29 cellular contexts compared by ENCODE assay signal in genomic region chr6:34859951-34860350, GRCh38.
"Had no signal": no experiment of that assay in that cellular context is flagged by ENCODE, and none has a peak within 500 bp of the region (broad histone marks: within the 10 kb centered on the region; RNA-seq: fewer than 3 reads in every experiment).

No MANE protein-coding gene starts in this region.

- H3K9me3 ChIP-seq: colonic mucosa had no signal

- FAIRE-seq: astrocyte, bronchial epithelial cell, frontal cortex had no signal

- DNase-seq: activated CD4-positive, alpha-beta memory T cell treated with anti-CD3 and anti-CD28 coated beads for 36 hours; activated CD4-positive, alpha-beta T cell treated with anti-CD3 and anti-CD28 coated beads for 36 hours; activated CD4-positive, alpha-beta T cell treated with anti-CD3 and anti-CD28 coated beads, Interleukin-2, amount 10 ng/mL, durations not matched to agents 24 days and 14 days; activated CD4-positive, CD25-positive, alpha-beta regulatory T cell; activated CD4-positive, CD25-positive, alpha-beta regulatory T cell treated with anti-CD3 and anti-CD28 coated beads, Interleukin-2, amount 50 U/mL, for 72 hours; activated CD8-positive, alpha-beta memory T cell treated with anti-CD3 and anti-CD28 coated beads for 24 hours; activated effector memory CD4-positive, alpha-beta T cell treated with Interleukin-2 at 50 U/mL for 16 hours; activated gamma-delta T cell treated with Interleukin-2 at 50 U/mL for 16 hours; activated naive CD4-positive, alpha-beta T cell treated with anti-CD3 and anti-CD28 coated beads, Interleukin-2, amount 50 U/mL, for 16 hours; activated naive CD4-positive, alpha-beta T cell treated with Interleukin-2 at 50 U/mL for 16 hours; activated T-cell treated with anti-CD3 and anti-CD28 coated beads, Interleukin-2, amount 50 U/mL, for 4 hours; amniotic stem cell; anterior cingulate cortex; brain microvascular endothelial cell; caudate nucleus; colonic mucosa; effector CD8-positive, alpha-beta T cell; endodermal cell; foreskin fibroblast; head of caudate nucleus; hippocampal formation; T-helper 1 cell; T-helper 17 cell; T1000 had no signal

- ATAC-seq: activated CD4-positive, alpha-beta T cell treated with anti-CD3 and anti-CD28 coated beads for 36 hours; activated T-cell treated with anti-CD3 and anti-CD28 coated beads, Interleukin-2, amount 50 U/mL, for 4 hours; activated T-helper 17 cell treated with anti-CD3 and anti-CD28 coated beads, Interleukin-2, amount 50 U/mL, for 72 hours; esophagus mucosa; T-helper 17 cell had no signal

- H3K27me3 ChIP-seq: brain microvascular endothelial cell, colonic mucosa had no signal

- H3K4me3 ChIP-seq: colonic mucosa had no signal

- H3K4me1 ChIP-seq: colonic mucosa had no signal

- H3K27ac ChIP-seq: brain microvascular endothelial cell, colonic mucosa had no signal
